In the genomic region with DNA sequence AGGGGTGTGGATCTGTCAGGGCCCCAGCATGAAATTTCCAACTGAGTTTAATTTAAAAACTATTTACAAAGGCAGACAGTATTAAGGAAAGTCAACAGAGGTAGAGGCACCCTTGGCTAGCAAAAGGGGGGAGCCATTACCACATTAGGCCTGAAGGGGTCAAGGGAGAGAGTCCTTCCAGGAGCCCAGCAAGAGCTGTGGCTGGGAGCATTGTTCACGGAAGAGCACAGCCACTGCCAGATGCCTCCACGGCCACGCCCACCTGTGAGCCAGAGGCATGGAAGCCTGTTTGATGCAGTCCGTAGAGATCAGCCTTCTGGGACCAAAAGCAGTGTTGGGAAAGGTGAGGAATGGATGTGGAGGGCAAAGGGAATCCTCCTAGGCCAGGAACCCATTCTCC, we compare ENCODE assay signal across 17 cellular contexts.
DNase-seq lines count a peak whose midpoint lies in the region; ATAC-seq and TF ChIP-seq lines count a peak whose summit lies in the region.
"Had no signal": no experiment of that assay in that cellular context is flagged by ENCODE, and none has a peak within 500 bp of the region (broad histone marks: within the 10 kb centered on the region; RNA-seq: fewer than 3 reads in every experiment).

No MANE protein-coding gene starts in this region.

- DNase-seq in BE2C = peak; percentile 61
- peak; percentile 27 for DNase-seq in WTC11 (ENCODE audit: low spot score)
- peak; percentile 40 for DNase-seq in mesendoderm
- no peak for DNase-seq in activated gamma-delta T cell treated with Interleukin-2 at 50 U/mL for 16 hours
- DNase-seq in cerebellum (ENCODE audit: low spot score) = no peak
- DNase-seq: activated CD4-positive, alpha-beta T cell treated with anti-CD3 and anti-CD28 coated beads, Interleukin-2, amount 10 ng/mL, durations not matched to agents 24 days and 14 days; brain microvascular endothelial cell; foreskin melanocyte; MV-4-11; NCI-H2029 treated with DMSO at 0.1 percent for 48 hours; SIG-M5 had no signal

- ATAC-seq in WTC11 (peak; percentile 67), HG02610 (IDR thresholded peaks at IDR 0.05; ENCODE audit: unreplicated experiment) (no peak)

- CTCF ChIA-PET in WTC11 (lab: Charles Lee) = interaction anchor here (1.0 to 1.6 kb wide), 3 partner anchors 8 to 13 kb away, joined by 3 to 4 read pairs (median 3); no protein-coding TSS in a partner anchor

- H3K27me3 ChIP-seq in BE2C = no peaks in the 10 kb centered on the region
- H3K27me3 ChIP-seq in mesendoderm (ENCODE audit: insufficient read depth, low read length, poor library complexity) = no peaks in the 10 kb centered on the region
- H3K27me3 ChIP-seq: BLaER1, brain microvascular endothelial cell had no signal

- H3K27ac Mint-ChIP-seq in WTC11 = no peak overlapping the region
- H3K27ac Mint-ChIP-seq: activated CD4-positive, alpha-beta T cell treated with anti-CD3 and anti-CD28 coated beads, Interleukin-2, amount 10 ng/mL, durations not matched to agents 24 days and 14 days; activated T-helper 2 cell treated with anti-CD3 and anti-CD28 coated beads, Interferon-gamma antibody, Interleukin-2, Interleukin-4, amounts not matched to agents 10 μg/mL and 5 μg/mL and 100 μg/mL, durations not matched to agents 14 hours and 24 hours and 36 hours had no signal

- no peak overlapping the region for H4K8ac ChIP-seq in mesendoderm (ENCODE audit: low read depth, low read length)

- no peak overlapping the region for H3K23ac ChIP-seq in mesendoderm (ENCODE audit: low read length)

- H2AK5ac ChIP-seq in mesendoderm (ENCODE audit: low read length) = no peak overlapping the region

- no peak overlapping the region for H3K4me3 Mint-ChIP-seq in WTC11
- H3K4me3 Mint-ChIP-seq: activated CD4-positive, alpha-beta T cell treated with anti-CD3 and anti-CD28 coated beads, Interleukin-2, amount 10 ng/mL, durations not matched to agents 24 days and 14 days had no signal

- H3K18ac ChIP-seq in mesendoderm (ENCODE audit: low read length) = no peak overlapping the region

- no peaks in the 10 kb centered on the region for H3K9me3 ChIP-seq in BE2C
- H3K9me3 ChIP-seq: BLaER1, thoracic aorta had no signal

- peak; percentile 26 for TF ChIP-seq CTCF in BE2C (IDR thresholded peaks at IDR 0.05; ENCODE audit: low read depth, low read length)
- peak; percentile 20 for TF ChIP-seq CTCF in GM12873 (IDR thresholded peaks at IDR 0.05; ENCODE audit: insufficient read depth, low read depth, low read length, missing control alignments)
- TF ChIP-seq CTCF in WTC11 (IDR thresholded peaks at IDR 0.05) = no peak

- H3K4me3 ChIP-seq in BE2C (ENCODE audit: low read depth, low read length) (no peak overlapping the region), mesendoderm (ENCODE audit: low read length) (no peak overlapping the region)
- H3K4me3 ChIP-seq: BLaER1, coronary artery, thoracic aorta had no signal

- H3K4ac ChIP-seq in mesendoderm (ENCODE audit: low read depth, low read length) = no peak overlapping the region

- H2BK120ac ChIP-seq in mesendoderm (ENCODE audit: low read depth, low read length) = no peak overlapping the region

- H3K36me3 ChIP-seq in BE2C = no peaks in the 10 kb centered on the region
- no peaks in the 10 kb centered on the region for H3K36me3 ChIP-seq in mesendoderm (ENCODE audit: control insufficient read depth, insufficient read depth, low read length)
- H3K36me3 ChIP-seq: BLaER1, brain microvascular endothelial cell, thoracic aorta had no signal

- no peak overlapping the region for H3K56ac ChIP-seq in mesendoderm (ENCODE audit: low read length)

- no peak overlapping the region for H3K9ac ChIP-seq in mesendoderm (ENCODE audit: low read length)
- H3K9ac ChIP-seq: BLaER1 had no signal

- H3K27ac ChIP-seq in mesendoderm (ENCODE audit: low read depth, low read length) = no peak overlapping the region
- H3K27ac ChIP-seq: BLaER1, brain microvascular endothelial cell, coronary artery, thoracic aorta had no signal

- H3K9me3 Mint-ChIP-seq in WTC11 = no peaks in the 10 kb centered on the region
- H3K9me3 Mint-ChIP-seq: activated CD4-positive, alpha-beta T cell treated with anti-CD3 and anti-CD28 coated beads, Interleukin-2, amount 10 ng/mL, durations not matched to agents 24 days and 14 days; activated T-helper 2 cell treated with anti-CD3 and anti-CD28 coated beads, Interferon-gamma antibody, Interleukin-2, Interleukin-4, amounts not matched to agents 10 μg/mL and 5 μg/mL and 100 μg/mL, durations not matched to agents 14 hours and 24 hours and 36 hours had no signal

- H3K27me3 Mint-ChIP-seq in WTC11 (ENCODE audit: low read depth) = no peaks in the 10 kb centered on the region
- H3K27me3 Mint-ChIP-seq: activated CD4-positive, alpha-beta T cell treated with anti-CD3 and anti-CD28 coated beads, Interleukin-2, amount 10 ng/mL, durations not matched to agents 24 days and 14 days had no signal

- H3K36me3 Mint-ChIP-seq in WTC11 = no peaks in the 10 kb centered on the region

- no CpG with 5 or more reads among the region's 4 CpGs for WGBS in mesendoderm (ENCODE audit: extremely low coverage, insufficient coverage, low lambda C conversion rate)

- H4K5ac ChIP-seq in mesendoderm (ENCODE audit: low read length) = no peak overlapping the region

- H3K4me2 ChIP-seq in mesendoderm (ENCODE audit: low read length) = no peak overlapping the region

- peaks cover 9% of the 10 kb centered on the region for H3K4me1 Mint-ChIP-seq in WTC11

- no peak overlapping the region for H2BK15ac ChIP-seq in mesendoderm (replicated peaks; ENCODE audit: low read depth)

- H2BK5ac ChIP-seq in mesendoderm (ENCODE audit: low read length) = no peak overlapping the region

- POLR2A ChIA-PET in WTC11 (lab: Charles Lee) = interaction anchor here (1.4 kb wide), 1 partner anchor 9 kb away, joined by 3 read pairs; no protein-coding TSS in a partner anchor

- H3K79me2 ChIP-seq in mesendoderm (ENCODE audit: control insufficient read depth, insufficient read depth, low read length) = no peaks in the 10 kb centered on the region

- H3K4me1 ChIP-seq in BE2C (no peaks in the 10 kb centered on the region), mesendoderm (ENCODE audit: control insufficient read depth, low read depth, low read length) (no peaks in the 10 kb centered on the region)

- no peaks in the 10 kb centered on the region for H3K79me1 ChIP-seq in mesendoderm (ENCODE audit: low read length)

TF ChIP-seq in WTC11, 78 proteins besides CTCF, POLR2A, EP300 and RAD21:
- TF ChIP-seq TEAD1 (CRISPR knock-in tag; IDR thresholded peaks at IDR 0.05) = no peak
- no peak for TF ChIP-seq ZNF317 (CRISPR knock-in tag; IDR thresholded peaks at IDR 0.05; ENCODE audit: borderline replicate concordance, low read depth)
- TF ChIP-seq, protein P1, sequence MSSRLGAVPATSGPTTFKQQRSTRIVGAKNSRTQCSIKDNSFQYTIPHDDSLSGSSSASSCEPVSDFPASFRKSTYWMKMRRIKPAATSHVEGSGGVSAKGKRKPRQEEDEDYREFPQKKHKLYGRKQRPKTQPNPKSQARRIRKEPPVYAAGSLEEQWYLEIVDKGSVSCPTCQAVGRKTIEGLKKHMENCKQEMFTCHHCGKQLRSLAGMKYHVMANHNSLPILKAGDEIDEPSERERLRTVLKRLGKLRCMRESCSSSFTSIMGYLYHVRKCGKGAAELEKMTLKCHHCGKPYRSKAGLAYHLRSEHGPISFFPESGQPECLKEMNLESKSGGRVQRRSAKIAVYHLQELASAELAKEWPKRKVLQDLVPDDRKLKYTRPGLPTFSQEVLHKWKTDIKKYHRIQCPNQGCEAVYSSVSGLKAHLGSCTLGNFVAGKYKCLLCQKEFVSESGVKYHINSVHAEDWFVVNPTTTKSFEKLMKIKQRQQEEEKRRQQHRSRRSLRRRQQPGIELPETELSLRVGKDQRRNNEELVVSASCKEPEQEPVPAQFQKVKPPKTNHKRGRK (CRISPR knock-in tag; IDR thresholded peaks at IDR 0.05; ENCODE audit: borderline replicate concordance) = no peak
- no peak for TF ChIP-seq TP53 (CRISPR knock-in tag; IDR thresholded peaks at IDR 0.05)
- TF ChIP-seq RORB (CRISPR knock-in tag; IDR thresholded peaks at IDR 0.05) = no peak
- TF ChIP-seq EMX1 (CRISPR knock-in tag; IDR thresholded peaks at IDR 0.05) = no peak
- no peak for TF ChIP-seq CBFB (CRISPR knock-in tag; IDR thresholded peaks at IDR 0.05; ENCODE audit: low read depth)
- TF ChIP-seq, protein P2, sequence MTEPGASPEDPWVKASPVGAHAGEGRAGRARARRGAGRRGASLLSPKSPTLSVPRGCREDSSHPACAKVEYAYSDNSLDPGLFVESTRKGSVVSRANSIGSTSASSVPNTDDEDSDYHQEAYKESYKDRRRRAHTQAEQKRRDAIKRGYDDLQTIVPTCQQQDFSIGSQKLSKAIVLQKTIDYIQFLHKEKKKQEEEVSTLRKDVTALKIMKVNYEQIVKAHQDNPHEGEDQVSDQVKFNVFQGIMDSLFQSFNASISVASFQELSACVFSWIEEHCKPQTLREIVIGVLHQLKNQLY (CRISPR knock-in tag; IDR thresholded peaks at IDR 0.05) = no peak
- TF ChIP-seq, protein P3, sequence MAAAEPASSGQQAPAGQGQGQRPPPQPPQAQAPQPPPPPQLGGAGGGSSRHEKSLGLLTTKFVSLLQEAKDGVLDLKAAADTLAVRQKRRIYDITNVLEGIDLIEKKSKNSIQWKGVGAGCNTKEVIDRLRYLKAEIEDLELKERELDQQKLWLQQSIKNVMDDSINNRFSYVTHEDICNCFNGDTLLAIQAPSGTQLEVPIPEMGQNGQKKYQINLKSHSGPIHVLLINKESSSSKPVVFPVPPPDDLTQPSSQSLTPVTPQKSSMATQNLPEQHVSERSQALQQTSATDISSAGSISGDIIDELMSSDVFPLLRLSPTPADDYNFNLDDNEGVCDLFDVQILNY (CRISPR knock-in tag; IDR thresholded peaks at IDR 0.05) = no peak
- no peak for TF ChIP-seq NFE2L1 (CRISPR knock-in tag; IDR thresholded peaks at IDR 0.05)
- no peak for TF ChIP-seq SMAD4 (CRISPR knock-in tag; IDR thresholded peaks at IDR 0.05)
- no peak for TF ChIP-seq HMGA2 (CRISPR knock-in tag; IDR thresholded peaks at IDR 0.05)
- TF ChIP-seq NFYB (CRISPR knock-in tag; conservative IDR thresholded peaks at IDR 0.05; ENCODE audit: low read depth) = no peak

Comparison
In these comparisons a context has a peak if more than half of its experiments do, and no peak if none do; other contexts are left out.
1. DNase-seq: peak in BE2C (single experiment), WTC11 (single experiment) and mesendoderm (single experiment); none in activated gamma-delta T cell treated with Interleukin-2 at 50 U/mL for 16 hours (single experiment) and cerebellum (single experiment).